ENCODE assay signal across 1 cellular context in the genomic region with DNA sequence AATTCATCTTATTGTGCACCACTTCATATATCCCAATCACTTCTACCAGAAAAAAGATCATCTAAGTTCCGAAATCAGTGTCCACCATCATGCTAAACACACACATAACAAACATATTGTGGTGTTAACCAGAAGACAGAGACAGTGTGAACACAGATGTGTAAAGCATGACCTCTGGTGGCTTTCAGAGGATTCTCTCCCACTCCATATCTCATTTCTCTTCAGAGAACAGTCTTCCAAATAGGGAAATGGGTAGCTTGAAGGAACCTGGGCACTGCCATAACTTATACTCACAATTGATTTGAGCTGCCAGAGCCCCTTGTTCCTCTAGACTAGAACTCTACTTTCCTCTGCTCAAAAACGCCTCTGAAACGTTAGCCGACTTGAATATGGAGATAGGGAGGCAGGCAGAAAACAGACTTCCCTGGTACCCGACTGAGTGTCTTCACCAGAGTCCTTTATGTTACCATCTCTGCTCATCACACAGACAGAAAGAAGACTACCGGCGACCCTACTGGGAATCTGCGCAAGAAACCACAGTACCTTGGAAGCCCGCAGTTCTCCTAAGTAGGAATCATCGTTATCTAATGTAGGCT.
A peak's percentile ranks its signal among the peaks of the same experiment; 100 is the strongest.
TF ChIP-seq lines count a peak whose summit lies in the region.

No MANE protein-coding gene starts in this region.

TF ChIP-seq in K562, 482 proteins besides CTCF, POLR2A, EP300 and RAD21:
- TF ChIP-seq ETS2 (tag; IDR thresholded peaks at IDR 0.05; ENCODE audit: borderline replicate concordance, poor library complexity, severe bottlenecking) (no peak), KAT7 (CRISPR knock-in tag; IDR thresholded peaks at IDR 0.05; ENCODE audit: borderline replicate concordance) (0 out of 2 replicates have a peak, but pooled peaks have one; percentile 3), ARNT (IDR thresholded peaks at IDR 0.05) (0 out of 4 replicates have a peak, but pooled peaks of 1 of the 2 experiments have one; percentile 21), ZNF77 (CRISPR knock-in tag; IDR thresholded peaks at IDR 0.05) (no peak), KLF1 (tag; IDR thresholded peaks at IDR 0.05) (no peak), SMARCB1 (IDR thresholded peaks at IDR 0.05; ENCODE audit: insufficient read length, low read depth) (no peak), ZNF778 (CRISPR knock-in tag; IDR thresholded peaks at IDR 0.05) (peak; percentile 5; the same call in 1 of the 2 replicates), CC2D1A (IDR thresholded peaks at IDR 0.05) (peak; percentile 37; the same call in 1 of the 2 replicates), FOSL1 (tag; conservative IDR thresholded peaks at IDR 0.05) (0 out of 2 replicates have a peak, but pooled peaks have one; percentile 12), ARID2 (IDR thresholded peaks at IDR 0.05) (peak; percentile 69; the same call in 1 of the 2 replicates), LCOR (CRISPR knock-in tag; IDR thresholded peaks at IDR 0.05) (peak; percentile 33; the same call in 1 of the 2 replicates), ASH1L (IDR thresholded peaks at IDR 0.05; ENCODE audit: borderline replicate concordance, low read depth, partially characterized antibody) (peak; percentile 20), BRD9 (IDR thresholded peaks at IDR 0.05; ENCODE audit: low read depth, partially characterized antibody) (no peak), FOXM1 (IDR thresholded peaks at IDR 0.05; ENCODE audit: low read depth) (no peak), FOXM1 (CRISPR knock-in tag; IDR thresholded peaks at IDR 0.05; ENCODE audit: low read depth) (0 out of 2 replicates have a peak, but pooled peaks have one; percentile 48), SPI1 (IDR thresholded peaks at IDR 0.05; ENCODE audit: borderline replicate concordance, low read depth, low read length) (peak; percentile 63), GATAD2B (IDR thresholded peaks at IDR 0.05; ENCODE audit: borderline replicate concordance) (no peak), ZNF134 (CRISPR knock-in tag; conservative IDR thresholded peaks at IDR 0.05) (0 out of 2 replicates have a peak, but pooled peaks have one; percentile 4), SMC3 (conservative IDR thresholded peaks at IDR 0.05; ENCODE audit: insufficient read depth, low read depth, low read length) (peak; percentile 65), ZNF707 (CRISPR knock-in tag; conservative IDR thresholded peaks at IDR 0.05) (no peak), SMAD1 (IDR thresholded peaks at IDR 0.05; ENCODE audit: low read depth, low read length, partially characterized antibody) (no peak), PYGO2 (tag; IDR thresholded peaks at IDR 0.05) (no peak), ZNF384 (IDR thresholded peaks at IDR 0.05; ENCODE audit: low read depth, low read length) (peak; percentile 43; the same call in 1 of the 2 replicates), CHCHD3 (CRISPR knock-in tag; IDR thresholded peaks at IDR 0.05) (no peak), ZNF408 (CRISPR knock-in tag; IDR thresholded peaks at IDR 0.05; ENCODE audit: low read depth) (no peak), TFAM (CRISPR knock-in tag; conservative IDR thresholded peaks at IDR 0.05) (no peak), FOXK2 (conservative IDR thresholded peaks at IDR 0.05 in 1 of 2, IDR thresholded peaks at IDR 0.05 in 1 of 2; ENCODE audit: low read depth in 2 of 2) (0 out of 4 replicates have a peak, but pooled peaks of 1 of the 2 experiments have one; percentile 27), DMBX1 (CRISPR knock-in tag; IDR thresholded peaks at IDR 0.05; ENCODE audit: borderline replicate concordance) (0 out of 2 replicates have a peak, but pooled peaks have one; percentile 27), CBX3 (IDR thresholded peaks at IDR 0.05; ENCODE audit: borderline replicate concordance in 1 of 2, low read length in 2 of 2) (no peak), ZSCAN32 (CRISPR knock-in tag; IDR thresholded peaks at IDR 0.05) (0 out of 2 replicates have a peak, but pooled peaks have one; percentile 9), KLF16 (IDR thresholded peaks at IDR 0.05) (peak; percentile 7; the same call in 1 of the 2 replicates), JUND (IDR thresholded peaks at IDR 0.05; ENCODE audit: borderline replicate concordance, low read depth, low read length) (0 out of 2 replicates have a peak, but pooled peaks have one; percentile 11), JUND (tag; IDR thresholded peaks at IDR 0.05; ENCODE audit: borderline replicate concordance, low read depth, low read length) (no peak; the same call in 2 of the 3 replicates), SOX6 (IDR thresholded peaks at IDR 0.05) (0 out of 2 replicates have a peak, but pooled peaks have one; percentile 12), ELF1 (tag; IDR thresholded peaks at IDR 0.05) (0 out of 2 replicates have a peak, but pooled peaks have one; percentile 49), SMARCC2 (IDR thresholded peaks at IDR 0.05; ENCODE audit: low read depth) (no peak), GTF2A2 (tag; IDR thresholded peaks at IDR 0.05) (no peak), ZNF143 (CRISPR knock-in tag; IDR thresholded peaks at IDR 0.05) (no peak; the same call in 1 of the 2 replicates)
- TF ChIP-seq, protein P1, sequence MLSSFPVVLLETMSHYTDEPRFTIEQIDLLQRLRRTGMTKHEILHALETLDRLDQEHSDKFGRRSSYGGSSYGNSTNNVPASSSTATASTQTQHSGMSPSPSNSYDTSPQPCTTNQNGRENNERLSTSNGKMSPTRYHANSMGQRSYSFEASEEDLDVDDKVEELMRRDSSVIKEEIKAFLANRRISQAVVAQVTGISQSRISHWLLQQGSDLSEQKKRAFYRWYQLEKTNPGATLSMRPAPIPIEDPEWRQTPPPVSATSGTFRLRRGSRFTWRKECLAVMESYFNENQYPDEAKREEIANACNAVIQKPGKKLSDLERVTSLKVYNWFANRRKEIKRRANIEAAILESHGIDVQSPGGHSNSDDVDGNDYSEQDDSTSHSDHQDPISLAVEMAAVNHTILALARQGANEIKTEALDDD (IDR thresholded peaks at IDR 0.05), result peak; percentile 62
- TF ChIP-seq, protein P2, sequence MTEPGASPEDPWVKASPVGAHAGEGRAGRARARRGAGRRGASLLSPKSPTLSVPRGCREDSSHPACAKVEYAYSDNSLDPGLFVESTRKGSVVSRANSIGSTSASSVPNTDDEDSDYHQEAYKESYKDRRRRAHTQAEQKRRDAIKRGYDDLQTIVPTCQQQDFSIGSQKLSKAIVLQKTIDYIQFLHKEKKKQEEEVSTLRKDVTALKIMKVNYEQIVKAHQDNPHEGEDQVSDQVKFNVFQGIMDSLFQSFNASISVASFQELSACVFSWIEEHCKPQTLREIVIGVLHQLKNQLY (CRISPR knock-in tag; conservative IDR thresholded peaks at IDR 0.05), result 0 out of 4 replicates have a peak, but pooled peaks of 1 of the 2 experiments have one; percentile 10
- TF ChIP-seq, protein P3, sequence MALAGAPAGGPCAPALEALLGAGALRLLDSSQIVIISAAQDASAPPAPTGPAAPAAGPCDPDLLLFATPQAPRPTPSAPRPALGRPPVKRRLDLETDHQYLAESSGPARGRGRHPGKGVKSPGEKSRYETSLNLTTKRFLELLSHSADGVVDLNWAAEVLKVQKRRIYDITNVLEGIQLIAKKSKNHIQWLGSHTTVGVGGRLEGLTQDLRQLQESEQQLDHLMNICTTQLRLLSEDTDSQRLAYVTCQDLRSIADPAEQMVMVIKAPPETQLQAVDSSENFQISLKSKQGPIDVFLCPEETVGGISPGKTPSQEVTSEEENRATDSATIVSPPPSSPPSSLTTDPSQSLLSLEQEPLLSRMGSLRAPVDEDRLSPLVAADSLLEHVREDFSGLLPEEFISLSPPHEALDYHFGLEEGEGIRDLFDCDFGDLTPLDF (CRISPR knock-in tag; IDR thresholded peaks at IDR 0.05), result peak; percentile 69; the same call in 1 of the 2 replicates
- TF ChIP-seq, protein P4, sequence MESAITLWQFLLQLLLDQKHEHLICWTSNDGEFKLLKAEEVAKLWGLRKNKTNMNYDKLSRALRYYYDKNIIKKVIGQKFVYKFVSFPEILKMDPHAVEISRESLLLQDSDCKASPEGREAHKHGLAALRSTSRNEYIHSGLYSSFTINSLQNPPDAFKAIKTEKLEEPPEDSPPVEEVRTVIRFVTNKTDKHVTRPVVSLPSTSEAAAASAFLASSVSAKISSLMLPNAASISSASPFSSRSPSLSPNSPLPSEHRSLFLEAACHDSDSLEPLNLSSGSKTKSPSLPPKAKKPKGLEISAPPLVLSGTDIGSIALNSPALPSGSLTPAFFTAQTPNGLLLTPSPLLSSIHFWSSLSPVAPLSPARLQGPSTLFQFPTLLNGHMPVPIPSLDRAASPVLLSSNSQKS (CRISPR knock-in tag; IDR thresholded peaks at IDR 0.05), result 0 out of 2 replicates have a peak, but pooled peaks have one; percentile 33
- TF ChIP-seq, protein P5, sequence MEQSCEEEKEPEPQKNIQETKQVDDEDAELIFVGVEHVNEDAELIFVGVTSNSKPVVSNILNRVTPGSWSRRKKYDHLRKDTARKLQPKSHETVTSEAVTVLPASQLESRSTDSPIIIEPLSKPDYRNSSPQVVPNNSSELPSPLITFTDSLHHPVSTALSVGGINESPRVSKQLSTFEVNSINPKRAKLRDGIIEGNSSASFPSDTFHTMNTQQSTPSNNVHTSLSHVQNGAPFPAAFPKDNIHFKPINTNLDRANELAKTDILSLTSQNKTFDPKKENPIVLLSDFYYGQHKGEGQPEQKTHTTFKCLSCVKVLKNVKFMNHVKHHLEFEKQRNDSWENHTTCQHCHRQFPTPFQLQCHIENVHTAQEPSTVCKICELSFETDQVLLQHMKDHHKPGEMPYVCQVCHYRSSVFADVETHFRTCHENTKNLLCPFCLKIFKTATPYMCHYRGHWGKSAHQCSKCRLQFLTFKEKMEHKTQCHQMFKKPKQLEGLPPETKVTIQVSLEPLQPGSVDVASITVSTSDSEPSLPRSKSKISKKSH (CRISPR knock-in tag; IDR thresholded peaks at IDR 0.05), result no peak
- TF ChIP-seq, protein P6, sequence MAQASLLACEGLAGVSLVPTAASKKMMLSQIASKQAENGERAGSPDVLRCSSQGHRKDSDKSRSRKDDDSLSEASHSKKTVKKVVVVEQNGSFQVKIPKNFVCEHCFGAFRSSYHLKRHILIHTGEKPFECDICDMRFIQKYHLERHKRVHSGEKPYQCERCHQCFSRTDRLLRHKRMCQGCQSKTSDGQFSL (CRISPR knock-in tag; IDR thresholded peaks at IDR 0.05), result no peak
- TF ChIP-seq, protein P6 (tag; IDR thresholded peaks at IDR 0.05), result no peak
- TF ChIP-seq, protein P7, sequence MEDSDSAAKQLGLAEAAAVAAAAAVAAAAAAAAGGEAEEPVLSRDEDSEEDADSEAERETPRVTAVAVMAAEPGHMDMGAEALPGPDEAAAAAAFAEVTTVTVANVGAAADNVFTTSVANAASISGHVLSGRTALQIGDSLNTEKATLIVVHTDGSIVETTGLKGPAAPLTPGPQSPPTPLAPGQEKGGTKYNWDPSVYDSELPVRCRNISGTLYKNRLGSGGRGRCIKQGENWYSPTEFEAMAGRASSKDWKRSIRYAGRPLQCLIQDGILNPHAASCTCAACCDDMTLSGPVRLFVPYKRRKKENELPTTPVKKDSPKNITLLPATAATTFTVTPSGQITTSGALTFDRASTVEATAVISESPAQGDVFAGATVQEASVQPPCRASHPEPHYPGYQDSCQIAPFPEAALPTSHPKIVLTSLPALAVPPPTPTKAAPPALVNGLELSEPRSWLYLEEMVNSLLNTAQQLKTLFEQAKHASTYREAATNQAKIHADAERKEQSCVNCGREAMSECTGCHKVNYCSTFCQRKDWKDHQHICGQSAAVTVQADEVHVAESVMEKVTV (CRISPR knock-in tag; IDR thresholded peaks at IDR 0.05), result peak; percentile 91
TF ChIP-seq in K562: peak in this region for 25.
